ENCODE assay signal across 38 cellular contexts in the genomic region with DNA sequence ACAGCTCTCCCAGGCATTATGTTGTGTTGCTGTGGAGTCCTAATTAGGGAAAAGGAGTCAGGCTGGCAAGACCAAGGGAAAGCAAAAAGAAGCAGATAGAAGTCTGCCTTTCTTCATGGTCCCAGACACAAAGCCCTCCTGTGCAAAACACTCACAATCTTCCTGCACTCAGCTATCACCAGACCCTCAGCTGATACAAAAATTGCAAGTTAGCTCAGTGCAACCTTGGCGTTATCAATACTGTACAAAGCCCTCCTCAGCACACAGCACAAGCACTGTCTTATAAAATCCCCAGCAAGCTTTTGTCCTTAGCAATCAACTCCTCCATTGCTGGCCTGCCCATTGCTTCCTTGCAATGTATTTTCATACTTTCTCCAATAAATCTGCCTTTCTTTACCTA. TPM values are rescaled to one million over a fixed set of nuclear protein-coding genes. Genes with fewer than 3 reads are reported as not detected.
"Had no signal": no experiment of that assay in that cellular context is flagged by ENCODE, and none has a peak within 500 bp of the region (broad histone marks: within the 10 kb centered on the region; RNA-seq: fewer than 3 reads in every experiment).

No MANE protein-coding gene starts in this region.

- H3K4me3 ChIP-seq: ascending aorta, cardiac muscle cell, Peyer's patch, SJSA1 had no signal

- H3K9me3 ChIP-seq: ascending aorta, Peyer's patch, SJSA1 had no signal

- H3K27ac Mint-ChIP-seq: activated CD4-positive, alpha-beta T cell treated with anti-CD3 and anti-CD28 coated beads for 36 hours; activated CD4-positive, alpha-beta T cell treated with anti-CD3 and anti-CD28 coated beads, Interleukin-2, amount 10 ng/mL, durations not matched to agents 7 days and 5 days; activated CD8-positive, alpha-beta T cell treated with anti-CD3 and anti-CD28 coated beads, Interleukin-2, amount 10 ng/mL, durations not matched to agents 7 days and 5 days; activated naive CD4-positive, alpha-beta T cell treated with anti-CD3 and anti-CD28 coated beads, Interleukin-2, amount 50 U/mL, for 24 hours; activated naive CD8-positive, alpha-beta T cell treated with anti-CD3 and anti-CD28 coated beads, Interleukin-2, amount 10 ng/mL, durations not matched to agents 7 days and 5 days; activated T-cell treated with anti-CD3 and anti-CD28 coated beads, Interleukin-2, amount 50 U/mL, for 24 hours; activated T-helper 2 cell treated with anti-CD3 and anti-CD28 coated beads, Interferon-gamma antibody, Interleukin-2, Interleukin-4, amounts not matched to agents 10 μg/mL and 5 μg/mL and 100 μg/mL, durations not matched to agents 14 hours and 24 hours and 36 hours; WTC11 had no signal

- H3K36me3 ChIP-seq: ascending aorta, cardiac muscle cell, Peyer's patch, SJSA1 had no signal

- H3K27ac ChIP-seq: ascending aorta, cardiac muscle cell, KMS-11, Peyer's patch, SJSA1 had no signal

- FAIRE-seq: TTC549 had no signal

- H3K9ac ChIP-seq: KMS-11 had no signal

- H3K27me3 Mint-ChIP-seq: activated CD4-positive, alpha-beta T cell treated with anti-CD3 and anti-CD28 coated beads for 36 hours; activated CD4-positive, alpha-beta T cell treated with anti-CD3 and anti-CD28 coated beads, Interleukin-2, amount 10 ng/mL, durations not matched to agents 7 days and 5 days; activated naive CD4-positive, alpha-beta T cell treated with anti-CD3 and anti-CD28 coated beads, Interleukin-2, amount 50 U/mL, for 24 hours; activated naive CD8-positive, alpha-beta T cell treated with anti-CD3 and anti-CD28 coated beads, Interleukin-2, amount 10 ng/mL, durations not matched to agents 7 days and 5 days had no signal

- H3K4me3 Mint-ChIP-seq: activated CD4-positive, alpha-beta T cell treated with anti-CD3 and anti-CD28 coated beads for 36 hours; activated CD4-positive, alpha-beta T cell treated with anti-CD3 and anti-CD28 coated beads, Interleukin-2, amount 10 ng/mL, durations not matched to agents 7 days and 5 days; activated CD8-positive, alpha-beta T cell treated with anti-CD3 and anti-CD28 coated beads, Interleukin-2, amount 10 ng/mL, durations not matched to agents 7 days and 5 days; activated naive CD4-positive, alpha-beta T cell treated with anti-CD3 and anti-CD28 coated beads, Interleukin-2, amount 50 U/mL, for 24 hours; activated naive CD8-positive, alpha-beta T cell treated with anti-CD3 and anti-CD28 coated beads, Interleukin-2, amount 10 ng/mL, durations not matched to agents 7 days and 5 days; activated T-cell treated with anti-CD3 and anti-CD28 coated beads, Interleukin-2, amount 50 U/mL, for 24 hours; central memory CD8-positive, alpha-beta T cell; WTC11 had no signal

- H3K9me3 Mint-ChIP-seq: activated CD4-positive, alpha-beta T cell treated with anti-CD3 and anti-CD28 coated beads, Interleukin-2, amount 10 ng/mL, durations not matched to agents 7 days and 5 days; activated naive CD4-positive, alpha-beta T cell treated with anti-CD3 and anti-CD28 coated beads, Interleukin-2, amount 50 U/mL, for 24 hours; activated naive CD8-positive, alpha-beta T cell treated with anti-CD3 and anti-CD28 coated beads, Interleukin-2, amount 10 ng/mL, durations not matched to agents 7 days and 5 days; activated T-cell treated with anti-CD3 and anti-CD28 coated beads, Interleukin-2, amount 50 U/mL, for 24 hours; activated T-helper 2 cell treated with anti-CD3 and anti-CD28 coated beads, Interferon-gamma antibody, Interleukin-2, Interleukin-4, amounts not matched to agents 10 μg/mL and 5 μg/mL and 100 μg/mL, durations not matched to agents 14 hours and 24 hours and 36 hours; central memory CD8-positive, alpha-beta T cell had no signal

- ATAC-seq: activated CD4-positive, alpha-beta T cell treated with anti-CD3 and anti-CD28 coated beads for 36 hours; activated CD4-positive, CD25-positive, alpha-beta regulatory T cell treated with anti-CD3 and anti-CD28 coated beads, Interleukin-2, amount 50 U/mL, for 24 hours; activated CD8-positive, alpha-beta T cell treated with anti-CD3 and anti-CD28 coated beads, Interleukin-2, amount 10 ng/mL, durations not matched to agents 7 days and 5 days; SK-N-SH treated with all-trans-retinoic acid at 6 μM for 48 hours; WTC11 had no signal

- DNase-seq: activated CD4-positive, alpha-beta T cell treated with anti-CD3 and anti-CD28 coated beads for 36 hours; activated CD4-positive, alpha-beta T cell treated with anti-CD3 and anti-CD28 coated beads, Interleukin-2, amount 10 ng/mL, durations not matched to agents 7 days and 5 days; activated CD4-positive, alpha-beta T cell treated with anti-CD3 and anti-CD28 coated beads, Interleukin-2, amount 50 U/mL, for 48 hours; activated CD8-positive, alpha-beta T cell treated with anti-CD3 and anti-CD28 coated beads, Interleukin-2, amount 10 ng/mL, durations not matched to agents 7 days and 5 days; activated gamma-delta T cell; activated naive CD4-positive, alpha-beta T cell treated with Interleukin-2 at 50 U/mL for 16 hours; activated naive CD8-positive, alpha-beta T cell treated with anti-CD3 and anti-CD28 coated beads, Interleukin-2, amount 10 ng/mL, durations not matched to agents 7 days and 5 days; activated T-cell treated with anti-CD3 and anti-CD28 coated beads, Interleukin-2, amount 50 U/mL, for 24 hours; amygdala; MM.1S; NCI-H1092 treated with DMSO at 0.1 percent for 48 hours; NCI-H1417 treated with DMSO at 0.1 percent for 48 hours; NCI-H187 treated with DMSO at 0.1 percent for 48 hours; NCI-H2081 treated with DMSO at 0.1 percent for 48 hours; NCI-H226; NCI-H446 treated with DMSO at 0.1 percent for 48 hours; NCI-H524; NCI-H69; NCI-H82; Peyer's patch; RPMI8226; SHP77 treated with DMSO at 0.1 percent for 48 hours; T-helper 1 cell; T-helper 2 cell had no signal

- H3K4me1 ChIP-seq: ascending aorta, Peyer's patch, SJSA1 had no signal

- H3K27me3 ChIP-seq: ascending aorta, cardiac muscle cell, Peyer's patch had no signal

- H3K4me1 Mint-ChIP-seq: activated CD4-positive, alpha-beta T cell treated with anti-CD3 and anti-CD28 coated beads, Interleukin-2, amount 10 ng/mL, durations not matched to agents 7 days and 5 days; activated naive CD8-positive, alpha-beta T cell treated with anti-CD3 and anti-CD28 coated beads, Interleukin-2, amount 10 ng/mL, durations not matched to agents 7 days and 5 days; central memory CD8-positive, alpha-beta T cell; WTC11 had no signal

- H3K4me2 ChIP-seq: KMS-11 had no signal

- H3K36me3 Mint-ChIP-seq: activated naive CD4-positive, alpha-beta T cell treated with anti-CD3 and anti-CD28 coated beads, Interleukin-2, amount 50 U/mL, for 24 hours; activated naive CD8-positive, alpha-beta T cell treated with anti-CD3 and anti-CD28 coated beads, Interleukin-2, amount 10 ng/mL, durations not matched to agents 7 days and 5 days had no signal

RNA-seq across cellular contexts. Expression of a gene that starts 3.2 kb away (rescaled TPM):
- total RNA-seq: activated CD4-positive, alpha-beta T cell treated with anti-CD3 and anti-CD28 coated beads for 36 hours; activated CD4-positive, alpha-beta T cell treated with anti-CD3 and anti-CD28 coated beads, Interleukin-2, amount 10 ng/mL, durations not matched to agents 7 days and 5 days; activated CD8-positive, alpha-beta T cell treated with anti-CD3 and anti-CD28 coated beads, Interleukin-2, amount 10 ng/mL, durations not matched to agents 7 days and 5 days; activated naive CD8-positive, alpha-beta T cell treated with anti-CD3 and anti-CD28 coated beads, Interleukin-2, amount 10 ng/mL, durations not matched to agents 7 days and 5 days; activated T-helper 2 cell treated with anti-CD3 and anti-CD28 coated beads, Interferon-gamma antibody, Interleukin-2, Interleukin-4, amounts not matched to agents 10 μg/mL and 5 μg/mL and 100 μg/mL, durations not matched to agents 14 hours and 24 hours and 36 hours; ascending aorta; cardiac muscle cell; chondrocyte; LHCN-M2; Peyer's patch; SJSA1; WTC11 had no signal
- polyA plus RNA-seq: adipose tissue, cardiac muscle cell had no signal

RNA-seq across cellular contexts. Expression of a gene that starts 35.2 kb away (rescaled TPM):
- total RNA-seq: activated CD4-positive, alpha-beta T cell treated with anti-CD3 and anti-CD28 coated beads for 36 hours; activated CD4-positive, alpha-beta T cell treated with anti-CD3 and anti-CD28 coated beads, Interleukin-2, amount 10 ng/mL, durations not matched to agents 7 days and 5 days; activated CD8-positive, alpha-beta T cell treated with anti-CD3 and anti-CD28 coated beads, Interleukin-2, amount 10 ng/mL, durations not matched to agents 7 days and 5 days; activated naive CD8-positive, alpha-beta T cell treated with anti-CD3 and anti-CD28 coated beads, Interleukin-2, amount 10 ng/mL, durations not matched to agents 7 days and 5 days; activated T-helper 2 cell treated with anti-CD3 and anti-CD28 coated beads, Interferon-gamma antibody, Interleukin-2, Interleukin-4, amounts not matched to agents 10 μg/mL and 5 μg/mL and 100 μg/mL, durations not matched to agents 14 hours and 24 hours and 36 hours; ascending aorta; chondrocyte; LHCN-M2; Peyer's patch; SJSA1 had no signal
- polyA plus RNA-seq: adipose tissue had no signal

RNA-seq across cellular contexts. Expression of a gene that starts 58.5 kb away (rescaled TPM):
- total RNA-seq: activated CD4-positive, alpha-beta T cell treated with anti-CD3 and anti-CD28 coated beads for 36 hours; activated CD4-positive, alpha-beta T cell treated with anti-CD3 and anti-CD28 coated beads, Interleukin-2, amount 10 ng/mL, durations not matched to agents 7 days and 5 days; activated CD8-positive, alpha-beta T cell treated with anti-CD3 and anti-CD28 coated beads, Interleukin-2, amount 10 ng/mL, durations not matched to agents 7 days and 5 days; activated naive CD8-positive, alpha-beta T cell treated with anti-CD3 and anti-CD28 coated beads, Interleukin-2, amount 10 ng/mL, durations not matched to agents 7 days and 5 days; activated T-helper 2 cell treated with anti-CD3 and anti-CD28 coated beads, Interferon-gamma antibody, Interleukin-2, Interleukin-4, amounts not matched to agents 10 μg/mL and 5 μg/mL and 100 μg/mL, durations not matched to agents 14 hours and 24 hours and 36 hours; ascending aorta; cardiac muscle cell; chondrocyte; LHCN-M2; Peyer's patch; SJSA1; WTC11 had no signal
- polyA plus RNA-seq: adipose tissue, cardiac muscle cell had no signal
